Comparison of ENCODE assay signal across 15 cellular contexts in genomic region chr1:231023150-231023549, GRCh38. TPM values are rescaled to one million over a fixed set of nuclear protein-coding genes. Genes with fewer than 3 reads are reported as not detected.
DNase-seq lines count a peak whose midpoint lies in the region; ATAC-seq and TF ChIP-seq lines count a peak whose summit lies in the region.
"Had no signal": no experiment of that assay in that cellular context is flagged by ENCODE, and none has a peak within 500 bp of the region (broad histone marks: within the 10 kb centered on the region; RNA-seq: fewer than 3 reads in every experiment).

No MANE protein-coding gene starts in this region.

- no peaks in the 10 kb centered on the region for H3K27me3 ChIP-seq in endodermal cell (ENCODE audit: control insufficient read depth, insufficient read depth, low read length, poor library complexity, severe bottlenecking)
- no peaks in the 10 kb centered on the region for H3K27me3 ChIP-seq in lung (ENCODE audit: control insufficient read depth, insufficient read depth)
- no peaks in the 10 kb centered on the region for H3K27me3 ChIP-seq in WERI-Rb-1 (ENCODE audit: insufficient read depth, low read depth, severe bottlenecking)
- no peaks in the 10 kb centered on the region for H3K27me3 ChIP-seq in HAP-1 (ENCODE audit: low read depth)

- ATAC-seq in lung (ENCODE audit: insufficient read depth, low FRiP score) = no peak

- H3K4me3 ChIP-seq in endodermal cell (ENCODE audit: low read length) (no peak overlapping the region), lung (no peak overlapping the region), WERI-Rb-1 (ENCODE audit: low read depth, low read length) (no peak overlapping the region), HAP-1 (no peak overlapping the region)

- H3K36me3 Mint-ChIP-seq in endodermal cell (ENCODE audit: low read depth) (peaks cover 58% of the 10 kb centered on the region), endothelial cell (ENCODE audit: low read depth, unreplicated experiment) (peaks cover 46% of the 10 kb centered on the region), progenitor cell of endocrine pancreas (ENCODE audit: insufficient read depth) (peaks cover 13% of the 10 kb centered on the region)

- H3K27me3 Mint-ChIP-seq in endodermal cell (ENCODE audit: insufficient read depth) (peaks cover 4% of the 10 kb centered on the region), endothelial cell (ENCODE audit: unreplicated experiment) (peaks cover 15% of the 10 kb centered on the region), progenitor cell of endocrine pancreas (no peaks in the 10 kb centered on the region)
- H3K27me3 Mint-ChIP-seq: CD4-positive, alpha-beta memory T cell had no signal

- H3K9ac ChIP-seq in endodermal cell (ENCODE audit: extremely low read depth, low read length, poor library complexity, severe bottlenecking) = no peak overlapping the region

- TF ChIP-seq CTCF in endodermal cell (conservative IDR thresholded peaks at IDR 0.05) (no peak), endothelial cell (IDR thresholded peaks at IDR 0.05; ENCODE audit: unreplicated experiment) (no peak), lung (IDR thresholded peaks at IDR 0.05; ENCODE audit: control extremely low read depth, extremely low read depth) (no peak), progenitor cell of endocrine pancreas (IDR thresholded peaks at IDR 0.05; ENCODE audit: unreplicated experiment) (no peak), WERI-Rb-1 (IDR thresholded peaks at IDR 0.05; ENCODE audit: low read depth, low read length) (no peak)

- no peaks in the 10 kb centered on the region for H3K9me3 Mint-ChIP-seq in endodermal cell
- H3K9me3 Mint-ChIP-seq in endothelial cell (ENCODE audit: unreplicated experiment) = no peaks in the 10 kb centered on the region
- H3K9me3 Mint-ChIP-seq in progenitor cell of endocrine pancreas (ENCODE audit: low read depth) = no peaks in the 10 kb centered on the region
- H3K9me3 Mint-ChIP-seq: CD4-positive, alpha-beta memory T cell had no signal

- H3K4me1 Mint-ChIP-seq in endodermal cell (peaks cover 31% of the 10 kb centered on the region), endothelial cell (ENCODE audit: unreplicated experiment) (peaks cover 57% of the 10 kb centered on the region), progenitor cell of endocrine pancreas (ENCODE audit: low read depth) (peaks cover 14% of the 10 kb centered on the region)

- H3K4me1 ChIP-seq in endodermal cell (ENCODE audit: control insufficient read depth, insufficient read depth, low read length) (no peaks in the 10 kb centered on the region), lung (ENCODE audit: control insufficient read depth in 2 of 2, insufficient read depth in 2 of 2, low read length in 2 of 2) (peaks cover 0 to 25% of the 10 kb centered on the region in 2 donors), HAP-1 (no peaks in the 10 kb centered on the region)

- H3K27ac ChIP-seq in endodermal cell (ENCODE audit: low read depth, low read length) = no peak overlapping the region
- H3K27ac ChIP-seq in lung (ENCODE audit: low read depth in 1 of 2, low read length in 1 of 2) = no peak overlapping the region
- H3K27ac ChIP-seq in WERI-Rb-1 = no peak overlapping the region

- in situ Hi-C loops in HAP-1 (cut with MboI; ENCODE audit: low sequenced_read_pairs) = no loop called here

- peak overlapping the region; percentile 26 for H3K27ac Mint-ChIP-seq in endodermal cell
- H3K27ac Mint-ChIP-seq in endothelial cell (ENCODE audit: unreplicated experiment) = no peak overlapping the region
- H3K27ac Mint-ChIP-seq in progenitor cell of endocrine pancreas = peak overlapping the region; percentile 67

- H3K36me3 ChIP-seq in endodermal cell (ENCODE audit: control insufficient read depth, insufficient read depth, low read length) = peaks cover 49% of the 10 kb centered on the region
- H3K36me3 ChIP-seq in lung (ENCODE audit: control insufficient read depth in 2 of 2, insufficient read depth in 2 of 2, low read length in 2 of 2) = peaks cover 0 to 6% of the 10 kb centered on the region in 2 donors
- H3K36me3 ChIP-seq in WERI-Rb-1 = peaks cover 52% of the 10 kb centered on the region
- H3K36me3 ChIP-seq in HAP-1 (replicated peaks) = no peaks in the 10 kb centered on the region

- H3K9me3 ChIP-seq in endodermal cell (ENCODE audit: control insufficient read depth, low read length) = no peaks in the 10 kb centered on the region
- peaks cover 0 to 1% of the 10 kb centered on the region in 2 donors for H3K9me3 ChIP-seq in lung (ENCODE audit: control insufficient read depth in 2 of 2, insufficient read depth in 1 of 2, low read length in 1 of 2)
- no peaks in the 10 kb centered on the region for H3K9me3 ChIP-seq in WERI-Rb-1 (ENCODE audit: severe bottlenecking)
- no peaks in the 10 kb centered on the region for H3K9me3 ChIP-seq in HAP-1

- peak; percentile 34 for DNase-seq in endodermal cell
- DNase-seq in endothelial cell (ENCODE audit: low spot score) = no peak
- peak; percentile 26 for DNase-seq in lung (ENCODE audit: low spot score)
- DNase-seq in progenitor cell of endocrine pancreas (ENCODE audit: low spot score, unreplicated experiment) = no peak
- DNase-seq in WERI-Rb-1 = no peak
- no peak for DNase-seq in KG1 (lab: John Stamatoyannopoulos, UW)
- no peak for DNase-seq in HAP-1 (ENCODE audit: low spot score in 2 of 2)
- DNase-seq: C1 segment of cervical spinal cord; Calu3; CD4-positive, alpha-beta memory T cell; COR-L47; DMS153; DND-41; GOT3; HCEC 1CT had no signal

- WGBS in endodermal cell (ENCODE audit: insufficient coverage in 1 of 2, insufficient read length in 1 of 2), 2 experiments = 95 to 97% methylated on average over 6 to 9 of the region's 9 CpGs
- whole genome bisulfite sequencing in lung, 2 donors = 93 to 94% methylated on average over 9 of the region's 9 CpGs

- H3K4me3 Mint-ChIP-seq in endodermal cell = no peak overlapping the region
- H3K4me3 Mint-ChIP-seq in endothelial cell (ENCODE audit: unreplicated experiment) = peak overlapping the region; percentile 76
- no peak overlapping the region for H3K4me3 Mint-ChIP-seq in progenitor cell of endocrine pancreas (ENCODE audit: low read depth)
- H3K4me3 Mint-ChIP-seq: CD4-positive, alpha-beta memory T cell had no signal

RNA-seq across cellular contexts. Expression of gene FAM89A, which starts 16.9 kb away (rescaled TPM):
- total RNA-seq in endodermal cell (10 to 100 TPM; 55.9 to 57.7 TPM), endothelial cell (ENCODE audit: unreplicated experiment) (48.0 TPM), lung (10 to 100 TPM; 14.3 to 26.9 TPM), progenitor cell of endocrine pancreas (20.9 and 21.5 TPM in 2 replicates)
- 20.4 TPM for polyA plus RNA-seq in endodermal cell (2013, experiment 1 of 2)
- 20.4 TPM for polyA plus RNA-seq in endodermal cell (2013, experiment 2 of 2)
- 10 to 100 TPM; 19.5 to 27.1 TPM for polyA plus RNA-seq in lung

RNA-seq across cellular contexts. Expression of gene ARV1, which starts 44.3 kb away (rescaled TPM):
- total RNA-seq in endodermal cell (10 to 100 TPM in 1 of 2 donors, 1 to 10 TPM in 1; 8.4 to 12.5 TPM), endothelial cell (ENCODE audit: unreplicated experiment) (8.3 TPM), lung (10 to 100 TPM; 13.8 to 17.2 TPM), progenitor cell of endocrine pancreas (14.4 and 16.6 TPM in 2 replicates)
- polyA plus RNA-seq in endodermal cell (2013, experiment 1 of 2) = 24.5 TPM
- polyA plus RNA-seq in endodermal cell (2013, experiment 2 of 2) = 21.3 TPM
- 10 to 100 TPM; 17.2 to 60.3 TPM for polyA plus RNA-seq in lung

RNA-seq across cellular contexts. Expression of gene TTC13, which starts 44.5 kb away (rescaled TPM):
- total RNA-seq in endodermal cell = 10 to 100 TPM; 12.4 to 14.5 TPM
- 18.5 TPM for polyA plus RNA-seq in endodermal cell (2013, experiment 1 of 2)
- polyA plus RNA-seq in endodermal cell (2013, experiment 2 of 2) = 19.7 TPM
- 62.5 TPM for total RNA-seq in endothelial cell (ENCODE audit: unreplicated experiment)
- 10 to 100 TPM; 22.1 to 24.5 TPM for total RNA-seq in lung
- 10 to 100 TPM in 1 of 2 donors, 1 to 10 TPM in 1; 7.9 to 12.6 TPM for polyA plus RNA-seq in lung
- total RNA-seq in progenitor cell of endocrine pancreas = 22.3 and 26.9 TPM in 2 replicates

Comparison
In these comparisons a context has a peak if more than half of its experiments do, and no peak if none do; other contexts are left out.
1. DNase-seq: peak in endodermal cell (single experiment) and lung (single experiment); none in endothelial cell (single experiment), progenitor cell of endocrine pancreas (single experiment), WERI-Rb-1 (single experiment), KG1 (single experiment) and HAP-1 (0 of 2).